20 cellular contexts compared by ENCODE assay signal in genomic region chr10:103467391-103467790, GRCh38. TPM values are rescaled to one million over a fixed set of nuclear protein-coding genes. Genes with fewer than 3 reads are reported as not detected.
DNase-seq lines count a peak whose midpoint lies in the region; ATAC-seq and TF ChIP-seq lines count a peak whose summit lies in the region.
"Had no signal": no experiment of that assay in that cellular context is flagged by ENCODE, and none has a peak within 500 bp of the region (broad histone marks: within the 10 kb centered on the region; RNA-seq: fewer than 3 reads in every experiment).

No MANE protein-coding gene starts in this region.

- peaks cover 19% of the 10 kb centered on the region for H3F3A ChIP-seq in SU-DHL-6 (ENCODE audit: insufficient read depth)

- H3K36me3 Mint-ChIP-seq in T-helper 1 cell treated with Interleukin-12 subunit alpha and Interleukin-12 subunit beta and Interleukin-4 antibody, amounts not matched to agents 30 μg/mL and 1 μg/mL, for 36 hours (ENCODE audit: low read depth), result peaks cover 16% of the 10 kb centered on the region
- H3K36me3 Mint-ChIP-seq in stimulated activated memory B cell treated with anti-CD40 and anti-IgM and Interleukin-4, amounts not matched to agents 10 μg/mL and 1 μg/mL and 100 μg/mL, for 72 hours, result no peaks in the 10 kb centered on the region
- H3K36me3 Mint-ChIP-seq in Caco-2 (ENCODE audit: insufficient read depth, unreplicated experiment), result no peaks in the 10 kb centered on the region
- no peaks in the 10 kb centered on the region for H3K36me3 Mint-ChIP-seq in activated T-cell treated with anti-CD3 and anti-CD28 coated beads, Interleukin-2, amount 50 U/mL, for 4 hours (ENCODE audit: insufficient read depth)

- peak overlapping the region; percentile 31 for H3K9ac ChIP-seq in SU-DHL-6 (ENCODE audit: low read length)

- POLR2A ChIA-PET in Caco-2 (lab: Charles Lee), result no interaction called here

- no peaks in the 10 kb centered on the region for H3K27me3 ChIP-seq in SU-DHL-6 (ENCODE audit: low read length)
- no peaks in the 10 kb centered on the region; the same call in 1 of the 2 replicates for H3K27me3 ChIP-seq in Caco-2 (replicated peaks; ENCODE audit: control insufficient read depth, insufficient read depth, low read length)
- H3K27me3 ChIP-seq: adrenal gland, pancreas had no signal

- peaks cover 59% of the 10 kb centered on the region for H3K4me1 Mint-ChIP-seq in T-helper 1 cell treated with Interleukin-12 subunit alpha and Interleukin-12 subunit beta and Interleukin-4 antibody, amounts not matched to agents 30 μg/mL and 1 μg/mL, for 36 hours (ENCODE audit: low read depth)
- peaks cover 76% of the 10 kb centered on the region for H3K4me1 Mint-ChIP-seq in stimulated activated memory B cell treated with anti-CD40 and anti-IgM and Interleukin-4, amounts not matched to agents 10 μg/mL and 1 μg/mL and 100 μg/mL, for 72 hours
- peaks cover 7% of the 10 kb centered on the region for H3K4me1 Mint-ChIP-seq in Caco-2 (ENCODE audit: low read depth, unreplicated experiment)
- peaks cover 27% of the 10 kb centered on the region for H3K4me1 Mint-ChIP-seq in activated T-cell treated with anti-CD3 and anti-CD28 coated beads, Interleukin-2, amount 50 U/mL, for 4 hours (ENCODE audit: low read depth)

- H3K27me3 Mint-ChIP-seq in T-helper 1 cell treated with Interleukin-12 subunit alpha and Interleukin-12 subunit beta and Interleukin-4 antibody, amounts not matched to agents 30 μg/mL and 1 μg/mL, for 36 hours (ENCODE audit: low read depth), result peaks cover 17% of the 10 kb centered on the region
- H3K27me3 Mint-ChIP-seq in stimulated activated memory B cell treated with anti-CD40 and anti-IgM and Interleukin-4, amounts not matched to agents 10 μg/mL and 1 μg/mL and 100 μg/mL, for 72 hours, result no peaks in the 10 kb centered on the region
- no peaks in the 10 kb centered on the region for H3K27me3 Mint-ChIP-seq in Caco-2 (ENCODE audit: insufficient read depth, unreplicated experiment)
- H3K27me3 Mint-ChIP-seq in activated T-cell treated with anti-CD3 and anti-CD28 coated beads, Interleukin-2, amount 50 U/mL, for 4 hours (ENCODE audit: low read depth), result no peaks in the 10 kb centered on the region
- H3K27me3 Mint-ChIP-seq: stimulated activated naive CD8-positive, alpha-beta T cell treated with anti-CD3 and anti-CD28 coated beads, Interleukin-15, amount 100 ng/mL, for 72 hours had no signal

- ATAC-seq in GM21786 (IDR thresholded peaks at IDR 0.05; ENCODE audit: unreplicated experiment), result peak; percentile 29
- ATAC-seq in stimulated activated memory B cell treated with anti-CD40 and anti-IgM and Interleukin-4, amounts not matched to agents 10 μg/mL and 1 μg/mL and 100 μg/mL, for 72 hours, result peak; percentile 39
- ATAC-seq in activated T-cell treated with anti-CD3 and anti-CD28 coated beads, Interleukin-2, amount 50 U/mL, for 4 hours, result no peak
- ATAC-seq: pancreas; stimulated activated naive CD8-positive, alpha-beta T cell treated with anti-CD3 and anti-CD28 coated beads, Interleukin-15, amount 100 ng/mL, for 72 hours had no signal

- H3K36me3 ChIP-seq in SU-DHL-6 (ENCODE audit: low read length) (no peaks in the 10 kb centered on the region), Caco-2 (ENCODE audit: control insufficient read depth, insufficient read depth, low read length) (no peaks in the 10 kb centered on the region)
- H3K36me3 ChIP-seq: adrenal gland, pancreas had no signal

- no peaks in the 10 kb centered on the region for H3K4me1 ChIP-seq in Caco-2
- H3K4me1 ChIP-seq: adrenal gland, pancreas had no signal

- H3K9me2 ChIP-seq in SU-DHL-6 (replicated peaks; ENCODE audit: insufficient read depth, low read length), result no peaks in the 10 kb centered on the region

- H3K27ac Mint-ChIP-seq in T-helper 1 cell treated with Interleukin-12 subunit alpha and Interleukin-12 subunit beta and Interleukin-4 antibody, amounts not matched to agents 30 μg/mL and 1 μg/mL, for 36 hours, result peak overlapping the region; percentile 66
- H3K27ac Mint-ChIP-seq in stimulated activated memory B cell treated with anti-CD40 and anti-IgM and Interleukin-4, amounts not matched to agents 10 μg/mL and 1 μg/mL and 100 μg/mL, for 72 hours, result peak overlapping the region; percentile 91
- H3K27ac Mint-ChIP-seq in Caco-2 (ENCODE audit: unreplicated experiment), result no peak overlapping the region

- peak overlapping the region; percentile 31 for H3K4me2 ChIP-seq in SU-DHL-6 (ENCODE audit: low read depth, low read length, poor library complexity, severe bottlenecking)

- peaks cover 5% of the 10 kb centered on the region for H3K9me3 Mint-ChIP-seq in T-helper 1 cell treated with Interleukin-12 subunit alpha and Interleukin-12 subunit beta and Interleukin-4 antibody, amounts not matched to agents 30 μg/mL and 1 μg/mL, for 36 hours
- peaks cover 4% of the 10 kb centered on the region for H3K9me3 Mint-ChIP-seq in stimulated activated memory B cell treated with anti-CD40 and anti-IgM and Interleukin-4, amounts not matched to agents 10 μg/mL and 1 μg/mL and 100 μg/mL, for 72 hours
- H3K9me3 Mint-ChIP-seq in Caco-2 (ENCODE audit: unreplicated experiment), result no peaks in the 10 kb centered on the region
- H3K9me3 Mint-ChIP-seq in activated T-cell treated with anti-CD3 and anti-CD28 coated beads, Interleukin-2, amount 50 U/mL, for 4 hours, result no peaks in the 10 kb centered on the region
- H3K9me3 Mint-ChIP-seq: stimulated activated naive CD8-positive, alpha-beta T cell treated with anti-CD3 and anti-CD28 coated beads, Interleukin-15, amount 100 ng/mL, for 72 hours had no signal

- CTCF ChIA-PET in Caco-2 (lab: Charles Lee), result no interaction called here

- H3K27ac ChIP-seq in SU-DHL-6 (ENCODE audit: low read depth, low read length), result peak overlapping the region; percentile 68
- H3K27ac ChIP-seq: 22Rv1, adrenal gland, pancreas had no signal

- no TSS peak for BruUV-seq in Caco-2 (replicated peaks; lab: Mats Ljungman, UMichigan)

- intact Hi-C loops in Caco-2 (cut with micrococcal nuclease; ENCODE audit: unreplicated experiment), result no loop called here

- DNase-seq in T-helper 1 cell, result no peak
- no peak for DNase-seq in NCI-H2171 treated with DMSO at 0.1 percent for 48 hours (lab: John Stamatoyannopoulos, UW)
- DNase-seq in Caco-2, result no peak
- DNase-seq in activated T-cell treated with anti-CD3 and anti-CD28 coated beads, Interleukin-2, amount 50 U/mL, for 4 hours, result no peak
- DNase-seq: activated T-cell treated with anti-CD3 and anti-CD28 coated beads for 4 hours; adrenal gland; HCEC 1CT; islet precursor cell; pancreas; stimulated activated naive CD8-positive, alpha-beta T cell treated with anti-CD3 and anti-CD28 coated beads, Interleukin-15, amount 100 ng/mL, for 72 hours had no signal

- TF ChIP-seq CTCF in SU-DHL-6 (IDR thresholded peaks at IDR 0.05; ENCODE audit: insufficient read depth, low read length, poor library complexity, severe bottlenecking), result no peak
- no peak for TF ChIP-seq CTCF in Caco-2 (IDR thresholded peaks at IDR 0.05; ENCODE audit: insufficient read depth in 1 of 2, low read depth in 1 of 2, low read length in 1 of 2, severe bottlenecking in 1 of 2, unreplicated experiment in 1 of 2)

- no peak overlapping the region for H3K4me3 Mint-ChIP-seq in T-helper 1 cell treated with Interleukin-12 subunit alpha and Interleukin-12 subunit beta and Interleukin-4 antibody, amounts not matched to agents 30 μg/mL and 1 μg/mL, for 36 hours
- peak overlapping the region; percentile 61 for H3K4me3 Mint-ChIP-seq in stimulated activated memory B cell treated with anti-CD40 and anti-IgM and Interleukin-4, amounts not matched to agents 10 μg/mL and 1 μg/mL and 100 μg/mL, for 72 hours
- no peak overlapping the region for H3K4me3 Mint-ChIP-seq in Caco-2 (ENCODE audit: unreplicated experiment)
- no peak overlapping the region for H3K4me3 Mint-ChIP-seq in activated T-cell treated with anti-CD3 and anti-CD28 coated beads, Interleukin-2, amount 50 U/mL, for 4 hours
- H3K4me3 Mint-ChIP-seq: stimulated activated naive CD8-positive, alpha-beta T cell treated with anti-CD3 and anti-CD28 coated beads, Interleukin-15, amount 100 ng/mL, for 72 hours had no signal

- H3K4me3 ChIP-seq in SU-DHL-6 (ENCODE audit: insufficient read depth, low read length, poor library complexity, severe bottlenecking), result no peak overlapping the region
- no peak overlapping the region for H3K4me3 ChIP-seq in Caco-2 (ENCODE audit: low read depth, low read length)
- H3K4me3 ChIP-seq: adrenal gland, pancreas, skin epidermis had no signal

- H3K79me2 ChIP-seq in SU-DHL-6 (ENCODE audit: insufficient read depth, low read length), result no peaks in the 10 kb centered on the region

- peak overlapping the region; percentile 70 for H2AFZ ChIP-seq in SU-DHL-6 (ENCODE audit: low read depth, low read length, severe bottlenecking)

- H3K9me3 ChIP-seq in SU-DHL-6 (ENCODE audit: insufficient read depth, low read length) (no peaks in the 10 kb centered on the region), Caco-2 (no peaks in the 10 kb centered on the region)
- H3K9me3 ChIP-seq: adrenal gland, pancreas had no signal

- H4K20me1 ChIP-seq in SU-DHL-6 (ENCODE audit: low read depth, low read length), result no peaks in the 10 kb centered on the region

RNA-seq across cellular contexts. Expression of gene CALHM1, which starts 8.7 kb away (rescaled TPM):
- not detected in 2 replicates for total RNA-seq in Caco-2 (2022)
- total RNA-seq in activated T-cell treated with anti-CD3 and anti-CD28 coated beads, Interleukin-2, amount 50 U/mL, for 4 hours, result not detected
- total RNA-seq: adrenal gland, chondrocyte, glomerular endothelial cell, mononuclear cell, NCI-H460 had no signal

RNA-seq across cellular contexts. Expression of gene CALHM3, which starts 11.6 kb away (rescaled TPM):
- 0.18 TPM in 1 of 2 replicates, not detected in the other for total RNA-seq in Caco-2 (2022)
- not detected for total RNA-seq in activated T-cell treated with anti-CD3 and anti-CD28 coated beads, Interleukin-2, amount 50 U/mL, for 4 hours
- total RNA-seq: adrenal gland, chondrocyte, glomerular endothelial cell, mononuclear cell, NCI-H460 had no signal

RNA-seq across cellular contexts. Expression of gene CALHM2, which starts 15.2 kb away (rescaled TPM):
- 0.52 and 0.58 TPM in 2 replicates for total RNA-seq in Caco-2 (2022)
- total RNA-seq in activated T-cell treated with anti-CD3 and anti-CD28 coated beads, Interleukin-2, amount 50 U/mL, for 4 hours, result 1 to 10 TPM; 2.8 to 6.0 (median 3.8) TPM

RNA-seq across cellular contexts. Expression of gene NEURL1, which starts 26.1 kb away (rescaled TPM):
- total RNA-seq in Caco-2 (2022), result 0.84 and 0.91 TPM in 2 replicates
- 1 to 10 TPM in 2 of 3 donors, under 1 TPM in 1; 0.84 to 2.0 (median 1.5) TPM for total RNA-seq in activated T-cell treated with anti-CD3 and anti-CD28 coated beads, Interleukin-2, amount 50 U/mL, for 4 hours
- total RNA-seq: NCI-H460 had no signal

Comparison
In these comparisons a context has a peak if more than half of its experiments do, and no peak if none do; other contexts are left out.
1. ATAC-seq: peak in GM21786 (single experiment) and stimulated activated memory B cell treated with anti-CD40 and anti-IgM and Interleukin-4, amounts not matched to agents 10 μg/mL and 1 μg/mL and 100 μg/mL, for 72 hours (single experiment); none in activated T-cell treated with anti-CD3 and anti-CD28 coated beads, Interleukin-2, amount 50 U/mL, for 4 hours (0 of 2).